15 cellular contexts compared by ENCODE assay signal in the genomic region with DNA sequence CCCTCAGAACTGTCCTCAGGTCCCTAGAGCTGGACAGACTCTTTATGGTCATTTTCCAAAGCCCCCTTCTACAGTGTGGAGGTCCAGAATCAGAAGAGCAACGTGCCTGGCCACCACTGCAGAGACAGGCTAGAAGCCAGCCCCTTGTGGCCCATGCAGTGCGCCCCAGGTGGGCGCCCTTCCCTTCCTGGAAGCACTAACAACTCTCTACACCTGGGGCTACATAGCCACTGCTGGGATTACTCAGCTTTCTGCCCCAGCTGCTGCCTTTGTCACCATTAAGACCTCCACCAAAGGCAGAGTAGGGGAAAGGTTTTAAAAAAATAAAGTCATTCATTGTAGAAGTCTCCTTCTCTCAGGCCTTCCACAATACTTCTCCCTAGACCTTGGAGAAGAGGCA. TPM values are rescaled to one million over a fixed set of nuclear protein-coding genes. Genes with fewer than 3 reads are reported as not detected.
DNase-seq lines count a peak whose midpoint lies in the region; ATAC-seq and TF ChIP-seq lines count a peak whose summit lies in the region.
"Had no signal": no experiment of that assay in that cellular context is flagged by ENCODE, and none has a peak within 500 bp of the region (broad histone marks: within the 10 kb centered on the region; RNA-seq: fewer than 3 reads in every experiment).

No MANE protein-coding gene starts in this region.

- peaks cover 9 to 28% (median 11%) of the 10 kb centered on the region in 3 experiments for H3K36me3 ChIP-seq in naive thymus-derived CD4-positive, alpha-beta T cell (ENCODE audit: control insufficient read depth in 2 of 3, insufficient read depth in 3 of 3, low read length in 3 of 3)
- H3K36me3 ChIP-seq: SJSA1, suprapubic skin, WERI-Rb-1 had no signal

- peaks cover 0 to 2% (median 0%) of the 10 kb centered on the region in 11 donors for H3K9me3 Mint-ChIP-seq in naive thymus-derived CD4-positive, alpha-beta T cell

- H3K9me3 ChIP-seq in naive thymus-derived CD4-positive, alpha-beta T cell (ENCODE audit: control insufficient read depth in 2 of 3, low read length in 3 of 3): no peaks in the 10 kb centered on the region
- H3K9me3 ChIP-seq: Caco-2, SJSA1, suprapubic skin had no signal

- intact Hi-C loops in naive thymus-derived CD4-positive, alpha-beta T cell (cut with micrococcal nuclease): loop anchor here (2.0 to 10.0 kb wide), 4 partner anchors 40 to 1063 kb away; no protein-coding TSS in a partner anchor

- peak overlapping the region; percentile 80 to 99 (median 95) for H3K4me3 Mint-ChIP-seq in naive thymus-derived CD4-positive, alpha-beta T cell

- ATAC-seq in naive thymus-derived CD4-positive, alpha-beta T cell: no peak
- ATAC-seq in GM18517 (IDR thresholded peaks at IDR 0.05; ENCODE audit: unreplicated experiment): no peak

- H3K36me3 Mint-ChIP-seq in naive thymus-derived CD4-positive, alpha-beta T cell: peaks cover 0 to 62% (median 38%) of the 10 kb centered on the region in 5 donors

- H3K27me3 Mint-ChIP-seq in naive thymus-derived CD4-positive, alpha-beta T cell: no peaks in the 10 kb centered on the region

- H3K27me3 ChIP-seq in naive thymus-derived CD4-positive, alpha-beta T cell (ENCODE audit: control insufficient read depth in 2 of 2, insufficient read depth in 2 of 2, low read length in 2 of 2): no peaks in the 10 kb centered on the region

- TF ChIP-seq POLR2A in GM19099 (IDR thresholded peaks at IDR 0.05; ENCODE audit: extremely low read depth, insufficient read length, low read depth): peak; percentile 29

- H3K4me1 Mint-ChIP-seq in naive thymus-derived CD4-positive, alpha-beta T cell: peaks cover 51 to 84% (median 75%) of the 10 kb centered on the region in 7 donors

- peak overlapping the region; percentile 19 for H3K4me3 ChIP-seq in GM08714 (ENCODE audit: low read length)
- H3K4me3 ChIP-seq in naive thymus-derived CD4-positive, alpha-beta T cell (ENCODE audit: low read length): peak overlapping the region; percentile 98
- H3K4me3 ChIP-seq: lung, SJSA1, suprapubic skin had no signal

- H3K27ac Mint-ChIP-seq in naive thymus-derived CD4-positive, alpha-beta T cell: peak overlapping the region; percentile 87 to 99 (median 94)

- peak; percentile 30 for DNase-seq in activated CD8-positive, alpha-beta memory T cell treated with anti-CD3 and anti-CD28 coated beads, Interleukin-2, amount 50 U/mL, for 4 hours
- no peak for DNase-seq in naive thymus-derived CD4-positive, alpha-beta T cell
- DNase-seq in glomerular visceral epithelial cell (ENCODE audit: extremely low spot score) (no peak), inferior parietal cortex (ENCODE audit: extremely low spot score) (no peak)
- DNase-seq: Caco-2, KG1, NCI-H187, nucleus accumbens, WERI-Rb-1 had no signal

- POLR2A ChIA-PET in naive thymus-derived CD4-positive, alpha-beta T cell (lab: Charles Lee): interaction anchor here (1.0 to 9.5 kb wide), 9 partner anchors 9 to 125 kb away, joined by 3 to 260 read pairs (median 5); no protein-coding TSS in a partner anchor

- peak overlapping the region; percentile 91 for H3K27ac ChIP-seq in naive thymus-derived CD4-positive, alpha-beta T cell (ENCODE audit: low read depth, low read length)
- H3K27ac ChIP-seq: SJSA1, suprapubic skin, WERI-Rb-1 had no signal

- CTCF ChIA-PET in naive thymus-derived CD4-positive, alpha-beta T cell (lab: Charles Lee): interaction anchor here (0.6 to 9.4 kb wide), 9 partner anchors 9 to 137 kb away, joined by 3 to 295 read pairs (median 8); no protein-coding TSS in a partner anchor

- peaks cover 66 to 74% of the 10 kb centered on the region in 2 donors for H3K4me1 ChIP-seq in naive thymus-derived CD4-positive, alpha-beta T cell (ENCODE audit: control insufficient read depth in 2 of 2, insufficient read depth in 2 of 2, low read length in 2 of 2)
- H3K4me1 ChIP-seq: Caco-2 had no signal

RNA-seq across cellular contexts. Expression of gene RASGRP1, which starts 2.3 kb away (rescaled TPM):
- total RNA-seq in naive thymus-derived CD4-positive, alpha-beta T cell: 100 to 1,000 TPM; 100 to 182 (median 101) TPM
- polyA plus RNA-seq in naive thymus-derived CD4-positive, alpha-beta T cell: 100 to 1,000 TPM in 1 of 2 donors, 10 to 100 TPM in 1; 77.6 to 113 TPM
- total RNA-seq: SJSA1 had no signal
